16 cellular contexts compared by ENCODE assay signal in genomic region chr18:7559709-7560319, GRCh38.
"Had no signal": no experiment of that assay in that cellular context is flagged by ENCODE, and none has a peak within 500 bp of the region (broad histone marks: within the 10 kb centered on the region; RNA-seq: fewer than 3 reads in every experiment).

No MANE protein-coding gene starts in this region.

- DNase-seq: colonic mucosa; dermis blood vessel endothelial cell; foreskin melanocyte; head of caudate nucleus; hypothalamus; left lung; mesendoderm; naive B cell; posterior cingulate gyrus; stimulated activated CD4-positive, alpha-beta T cell treated with anti-CD3 and anti-CD28 coated beads, Interleukin-2, amount 100 ng/mL, for 48 hours; stimulated activated naive CD4-positive, alpha-beta T cell treated with Interleukin-2 at 50 U/mL for 16 hours; uterus had no signal

- H3K27me3 ChIP-seq: colonic mucosa, left lung, uterus had no signal

- H3K9me3 ChIP-seq: colonic mucosa, left lung, uterus had no signal

- H3K9me3 Mint-ChIP-seq: naive B cell, type B pancreatic cell had no signal

- H3K27ac ChIP-seq: colonic mucosa, left lung, uterus had no signal

- FAIRE-seq: islet of Langerhans had no signal

- H3K36me3 Mint-ChIP-seq: naive B cell, type B pancreatic cell had no signal

- H3K36me3 ChIP-seq: colonic mucosa, left lung, uterus had no signal

- H3K4me3 Mint-ChIP-seq: naive B cell, nephron, type B pancreatic cell had no signal

- H3K4me1 ChIP-seq: colonic mucosa, left lung, uterus had no signal

- H3K4me3 ChIP-seq: colonic mucosa, left lung, smooth muscle cell, uterus had no signal

- ATAC-seq: left lung had no signal

- H3K4me2 ChIP-seq: smooth muscle cell had no signal

- H3K4me1 Mint-ChIP-seq: naive B cell, nephron had no signal

- H3K27ac Mint-ChIP-seq: naive B cell, nephron, type B pancreatic cell had no signal
